1 cellular context compared by ENCODE assay signal in the genomic region with DNA sequence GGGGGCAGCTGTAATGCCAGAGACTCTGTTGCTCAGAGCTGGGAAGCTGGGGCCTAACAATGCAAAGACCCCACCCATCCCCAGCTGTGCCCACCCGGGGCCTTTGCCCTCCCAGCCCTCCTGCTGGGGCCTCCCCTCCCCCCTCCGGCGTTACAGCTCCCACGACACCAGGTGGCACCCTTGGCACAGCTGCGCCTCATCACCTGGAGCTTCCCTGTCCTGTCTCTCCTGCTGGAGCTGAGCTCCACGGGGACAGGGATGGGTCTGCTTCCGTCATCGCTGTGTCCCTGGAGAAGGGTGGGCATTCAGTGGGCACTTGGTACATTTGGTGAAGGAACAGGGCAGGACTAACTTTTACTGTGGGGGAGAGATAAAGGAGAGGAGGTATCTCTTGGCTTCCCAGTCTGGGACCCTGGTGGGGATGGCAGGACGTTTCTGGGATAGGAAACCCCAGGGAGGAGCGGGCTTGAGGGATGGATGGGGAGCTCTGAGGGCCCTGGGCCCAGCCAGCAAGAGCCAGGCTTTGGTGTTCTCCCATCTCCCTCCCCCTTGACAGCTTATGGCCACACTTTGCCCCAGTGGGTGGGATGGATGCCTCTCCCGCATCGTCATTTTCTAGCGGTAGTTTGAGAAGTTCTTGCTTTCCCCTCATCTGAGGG.
TF ChIP-seq lines count a peak whose summit lies in the region.

No MANE protein-coding gene starts in this region.

TF ChIP-seq in HepG2, 621 proteins besides CTCF, POLR2A, EP300 and RAD21 (continued from another document):
- no peak for TF ChIP-seq RARA (CRISPR knock-in tag; IDR thresholded peaks at IDR 0.05)
- no peak for TF ChIP-seq KAT2B (IDR thresholded peaks at IDR 0.05; ENCODE audit: borderline replicate concordance, low read depth, low read length)
- no peak for TF ChIP-seq ZNF703 (CRISPR knock-in tag; IDR thresholded peaks at IDR 0.05; ENCODE audit: borderline replicate concordance)
- TF ChIP-seq THAP11 (CRISPR knock-in tag; IDR thresholded peaks at IDR 0.05) = no peak
- TF ChIP-seq CAMTA2 (CRISPR knock-in tag; IDR thresholded peaks at IDR 0.05; ENCODE audit: borderline replicate concordance) = no peak
- TF ChIP-seq ZMYM4 (CRISPR knock-in tag; IDR thresholded peaks at IDR 0.05) = no peak
- no peak for TF ChIP-seq RXRA (CRISPR knock-in tag; IDR thresholded peaks at IDR 0.05)
- TF ChIP-seq RBM22 (optimal IDR thresholded peaks at IDR 0.05; ENCODE audit: low read length) = no peak
- no peak for TF ChIP-seq CCDC6 (CRISPR knock-in tag; IDR thresholded peaks at IDR 0.05)
- TF ChIP-seq DMAP1 (CRISPR knock-in tag; IDR thresholded peaks at IDR 0.05) = no peak
